24 cellular contexts compared by ENCODE assay signal in the genomic region with DNA sequence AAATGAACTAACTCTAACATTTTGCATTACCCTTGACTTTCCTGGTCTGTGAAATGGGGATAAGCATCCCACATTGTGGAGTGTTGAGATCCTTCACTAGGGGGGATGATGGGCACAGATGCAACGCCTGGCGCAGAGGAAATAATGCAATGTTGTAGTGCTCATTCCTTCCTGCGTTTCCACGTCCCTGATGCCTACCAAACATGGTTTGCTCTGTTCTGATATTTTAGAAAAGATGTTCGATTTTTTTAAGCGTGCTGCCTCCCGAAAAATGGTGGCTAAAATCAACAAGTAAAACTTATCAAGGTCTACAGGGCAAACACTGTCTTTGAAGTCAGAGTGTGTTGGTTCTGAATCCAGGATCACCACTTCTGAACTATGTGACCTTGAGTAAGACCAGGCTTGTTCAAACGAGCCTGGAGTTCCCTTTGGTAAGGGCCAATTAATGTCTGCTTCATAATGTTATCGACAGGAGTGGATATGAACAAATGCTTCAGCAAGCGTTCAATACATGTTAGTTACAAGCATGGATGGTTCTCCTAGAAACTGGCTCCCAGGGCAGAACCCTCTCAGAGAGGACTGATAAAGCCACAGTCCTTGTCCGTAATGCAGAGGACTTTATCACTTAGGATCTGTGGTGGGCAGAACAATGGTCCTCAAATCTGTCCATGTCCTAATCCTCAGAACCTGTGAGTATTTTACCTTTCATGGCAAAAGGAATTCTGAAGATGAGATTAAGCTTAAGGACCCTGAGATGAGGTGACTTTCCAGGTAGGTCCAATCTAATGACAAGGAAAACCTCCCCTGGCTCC. TPM values are rescaled to one million over a fixed set of nuclear protein-coding genes. Genes with fewer than 3 reads are reported as not detected.
DNase-seq lines count a peak whose midpoint lies in the region; ATAC-seq, FAIRE-seq and TF ChIP-seq lines count a peak whose summit lies in the region.
"Had no signal": no experiment of that assay in that cellular context is flagged by ENCODE, and none has a peak within 500 bp of the region (broad histone marks: within the 10 kb centered on the region; RNA-seq: fewer than 3 reads in every experiment).

No MANE protein-coding gene starts in this region.

- H3K36me3 Mint-ChIP-seq in Caco-2 (ENCODE audit: insufficient read depth, unreplicated experiment) (peaks cover 67% of the 10 kb centered on the region), endothelial cell (ENCODE audit: low read depth, unreplicated experiment) (peaks cover 42% of the 10 kb centered on the region)
- H3K36me3 Mint-ChIP-seq: CD14-positive monocyte; CD8-positive, alpha-beta memory T cell had no signal

- no peak for TF ChIP-seq POLR2A in K562 (conservative IDR thresholded peaks at IDR 0.05)
- TF ChIP-seq POLR2A in transverse colon (IDR thresholded peaks at IDR 0.05), result no peak

- no peaks in the 10 kb centered on the region for H3K9me1 ChIP-seq in K562 (ENCODE audit: control insufficient read depth, insufficient read depth, low read length)

- WGBS in K562 (ENCODE audit: insufficient coverage, low coverage, missing lambda C conversion rate), result 71% methylated on average over 11 of the region's 11 CpGs
- whole genome bisulfite sequencing in transverse colon (ENCODE audit: low coverage in 1 of 2), 2 donors, result 91 to 95% methylated on average over 7 to 11 of the region's 11 CpGs

- POLR2A ChIA-PET in Caco-2 (lab: Charles Lee) (no interaction called here), K562 (lab: Yijun Ruan, JAX) (interaction anchor here (0.9 kb wide), 2 partner anchors 9 to 20 kb away, joined by 3 to 4 read pairs; no protein-coding TSS in a partner anchor)

- H3K27me3 Mint-ChIP-seq in Caco-2 (ENCODE audit: insufficient read depth, unreplicated experiment), result no peaks in the 10 kb centered on the region
- H3K27me3 Mint-ChIP-seq in endothelial cell (ENCODE audit: unreplicated experiment), result peaks cover 2% of the 10 kb centered on the region
- H3K27me3 Mint-ChIP-seq: CD4-positive, alpha-beta T cell had no signal

- DNase-seq in Caco-2, result no peak
- no peak for DNase-seq in K562 (ENCODE audit: extremely low read depth in 1 of 4, low spot score in 3 of 4)
- DNase-seq in endothelial cell (ENCODE audit: low spot score), result no peak
- DNase-seq in transverse colon, result no peak
- no peak for DNase-seq in posterior vena cava (ENCODE audit: low spot score)
- DNase-seq in NOMO-1 (lab: John Stamatoyannopoulos, UW; ENCODE audit: unreplicated experiment in 2 of 2), result no peak
- no peak for DNase-seq in T-helper 2 cell
- DNase-seq: 8988T; ACHN; AML-193; BE2C; Calu3; CD4-positive, alpha-beta T cell; CD8-positive, alpha-beta memory T cell; DMS79 treated with DMSO at 0.1 percent for 48 hours; GF-D8; H7; HCEC 1CT had no signal

- intact Hi-C loops in Caco-2 (cut with micrococcal nuclease; ENCODE audit: unreplicated experiment), result loop anchor here (2.0 to 5.0 kb wide), 2 partner anchors 110 to 321 kb away; no protein-coding TSS in a partner anchor
- intact Hi-C loops in K562 (cut with micrococcal nuclease), result loop anchor here (2.0 kb wide), 2 partner anchors 43 to 99 kb away; no protein-coding TSS in a partner anchor
- intact Hi-C loops in transverse colon (cut with DNase I; ENCODE audit: low total_unique reads), result no loop called here
- intact Hi-C loops in posterior vena cava (cut with DNase I), result loop anchor here in 1 of 2 donors (2.0 kb wide), 1 partner anchor 37 kb away; no protein-coding TSS in a partner anchor

- no peaks in the 10 kb centered on the region for H3K9me3 Mint-ChIP-seq in Caco-2 (ENCODE audit: unreplicated experiment)
- no peaks in the 10 kb centered on the region for H3K9me3 Mint-ChIP-seq in endothelial cell (ENCODE audit: unreplicated experiment)
- H3K9me3 Mint-ChIP-seq: CD14-positive monocyte; CD4-positive, alpha-beta T cell had no signal

- BruUV-seq in Caco-2 (replicated peaks; lab: Mats Ljungman, UMichigan) (no TSS peak), K562 (replicated peaks; lab: Mats Ljungman, UMichigan) (no TSS peak)

- no peak for TF ChIP-seq CTCF in Caco-2 (IDR thresholded peaks at IDR 0.05; ENCODE audit: insufficient read depth in 1 of 2, low read depth in 1 of 2, low read length in 1 of 2, severe bottlenecking in 1 of 2, unreplicated experiment in 1 of 2)
- TF ChIP-seq CTCF in K562 (IDR thresholded peaks at IDR 0.05 in 2 of 3, conservative IDR thresholded peaks at IDR 0.05 in 1 of 3; ENCODE audit: insufficient read depth in 2 of 3, low read depth in 1 of 3, low read length in 3 of 3), result no peak
- no peak for TF ChIP-seq CTCF in endothelial cell (IDR thresholded peaks at IDR 0.05; ENCODE audit: unreplicated experiment)
- no peak for TF ChIP-seq CTCF in transverse colon (IDR thresholded peaks at IDR 0.05)

- H3K27ac ChIP-seq in K562 (ENCODE audit: extremely low read depth, low read depth, low read length) (no peak overlapping the region), transverse colon (peak overlapping the region; percentile 82 to 85 (median 84))

- H3K79me2 ChIP-seq in K562 (ENCODE audit: control insufficient read depth, insufficient read depth, low read length), result no peaks in the 10 kb centered on the region; the same call in 2 of the 3 replicates

- H3K4me3 Mint-ChIP-seq in Caco-2 (ENCODE audit: unreplicated experiment) (no peak overlapping the region), endothelial cell (ENCODE audit: unreplicated experiment) (peak overlapping the region; percentile 43)
- H3K4me3 Mint-ChIP-seq: CD14-positive monocyte; CD4-positive, alpha-beta T cell; CD8-positive, alpha-beta memory T cell had no signal

- H3K36me3 ChIP-seq in Caco-2 (ENCODE audit: control insufficient read depth, insufficient read depth, low read length), result 0 out of 2 replicates have a peak, but pooled peaks cover 3% of the 10 kb centered on the region
- H3K36me3 ChIP-seq in K562 (ENCODE audit: control insufficient read depth, insufficient read depth, low read length), result no peaks in the 10 kb centered on the region; the same call in 2 of the 3 replicates
- H3K36me3 ChIP-seq in transverse colon, result no peaks in the 10 kb centered on the region
- H3K36me3 ChIP-seq: BE2C; BLaER1 treated with 17β-estradiol and CSF1 and Interleukin-3, amounts not matched to agents 10 nM and 100 nM had no signal

- no peak overlapping the region for H2AFZ ChIP-seq in K562 (ENCODE audit: low read depth, low read length)

- H3K27me3 ChIP-seq in Caco-2 (replicated peaks; ENCODE audit: control insufficient read depth, insufficient read depth, low read length) (no peaks in the 10 kb centered on the region), K562 (ENCODE audit: control insufficient read depth in 2 of 2, insufficient read depth in 2 of 2, low read length in 2 of 2) (no peaks in the 10 kb centered on the region), transverse colon (no peaks in the 10 kb centered on the region)
- H3K27me3 ChIP-seq: BLaER1 treated with 17β-estradiol and CSF1 and Interleukin-3, amounts not matched to agents 10 nM and 100 nM had no signal

- TF ChIP-seq RAD21 in K562 (CRISPR knock-in tag; conservative IDR thresholded peaks at IDR 0.05 in 1 of 2, IDR thresholded peaks at IDR 0.05 in 1 of 2), result no peak

- H3K4me2 ChIP-seq in K562 (ENCODE audit: insufficient read depth, low read length), result no peak overlapping the region
- H3K4me2 ChIP-seq: A549 had no signal

- in situ Hi-C loops in K562 (cut with MboI) (no loop called here), transverse colon (cut with MboI; ENCODE audit: low pct_ligation_motif_present in 1 of 4, low pct_unique_long_range_greater_than_20kb in 1 of 4, low sequenced_read_pairs in 3 of 4) (no loop called here)

- H4K20me1 ChIP-seq in K562 (replicated peaks; ENCODE audit: control insufficient read depth, insufficient read depth, low read length), result no peaks in the 10 kb centered on the region
- H4K20me1 ChIP-seq: BLaER1 treated with 17β-estradiol and CSF1 and Interleukin-3, amounts not matched to agents 10 nM and 100 nM had no signal

- ATAC-seq in K562, result no peak
- ATAC-seq: A549 had no signal

- CTCF ChIA-PET in Caco-2 (lab: Charles Lee) (no interaction called here), K562 (lab: Yijun Ruan, JAX; ENCODE audit: low intra/inter-chr PET ratio) (no interaction called here)

- FAIRE-seq in K562 (lab: Jason Lieb, UNC), result no peak
- FAIRE-seq: A549, GM12891, GM18507, H1 had no signal

- H3K9ac ChIP-seq in K562 (ENCODE audit: insufficient read depth in 1 of 2, low read depth in 2 of 2, low read length in 2 of 2), result no peak overlapping the region

- H3K9me3 ChIP-seq in Caco-2 (no peaks in the 10 kb centered on the region), K562 (replicated peaks; ENCODE audit: control insufficient read depth, insufficient read depth, low read depth, low read length) (no peaks in the 10 kb centered on the region), transverse colon (no peaks in the 10 kb centered on the region)
- H3K9me3 ChIP-seq: A549; BE2C; BLaER1 treated with 17β-estradiol and CSF1 and Interleukin-3, amounts not matched to agents 10 nM and 100 nM had no signal

- TF ChIP-seq EP300 in K562 (IDR thresholded peaks at IDR 0.05; ENCODE audit: low read length) (no peak), transverse colon (IDR thresholded peaks at IDR 0.05; ENCODE audit: low read depth) (no peak)

- H3K4me3 ChIP-seq in Caco-2 (ENCODE audit: low read depth, low read length) (no peak overlapping the region), K562 (no peak overlapping the region), transverse colon (no peak overlapping the region)
- H3K4me3 ChIP-seq: A549; BLaER1 treated with 17β-estradiol and CSF1 and Interleukin-3, amounts not matched to agents 10 nM and 100 nM had no signal

- H3K4me1 Mint-ChIP-seq in Caco-2 (ENCODE audit: low read depth, unreplicated experiment), result peaks cover 61% of the 10 kb centered on the region
- peaks cover 16% of the 10 kb centered on the region for H3K4me1 Mint-ChIP-seq in endothelial cell (ENCODE audit: unreplicated experiment)

- H3K4me1 ChIP-seq in Caco-2 (peaks cover 93% of the 10 kb centered on the region), K562 (replicated peaks in 1 of 2; ENCODE audit: control insufficient read depth in 2 of 2, insufficient read depth in 2 of 2, low read length in 2 of 2) (peaks cover 28 to 45% of the 10 kb centered on the region in 2 experiments), transverse colon (peaks cover 0 to 44% (median 15%) of the 10 kb centered on the region in 4 donors)
- H3K4me1 ChIP-seq: BE2C had no signal

- peak overlapping the region; percentile 57 for H3K27ac Mint-ChIP-seq in Caco-2 (ENCODE audit: unreplicated experiment)
- no peak overlapping the region for H3K27ac Mint-ChIP-seq in endothelial cell (ENCODE audit: unreplicated experiment)
- H3K27ac Mint-ChIP-seq: CD14-positive monocyte; CD4-positive, alpha-beta T cell; CD8-positive, alpha-beta memory T cell had no signal

RNA-seq across cellular contexts. Expression of a gene that starts 44.7 kb away (rescaled TPM):
- total RNA-seq in Caco-2 (2022) (44.9 and 45.5 TPM in 2 replicates), K562 (2014; rRNA removed) (4.0 TPM in 2 replicates), K562 (2014; rRNA removed; fragmentation: Illumina TruSeq; extraction: Trizol) (1.6 and 1.9 TPM in 2 replicates), K562 (2015; rRNA removed; fragmentation: Illumina TruSeq; extraction: Trizol) (1.1 and 1.2 TPM in 2 replicates), K562 (2021) (7.3 and 8.7 TPM in 2 replicates), endothelial cell (ENCODE audit: unreplicated experiment) (72.7 TPM), transverse colon (100 to 1,000 TPM in 3 of 4 donors, 10 to 100 TPM in 1; 96.1 to 161 (median 117) TPM), posterior vena cava (1 to 10 TPM; 5.2 to 5.6 TPM)
- 37.5 and 58.5 TPM in 2 replicates for total RNA-seq in K562 (2011; cell fraction: chromatin; rRNA removed; ENCODE audit: low replicate concordance)
- total RNA-seq in K562 (2011; cell fraction: nucleolus; rRNA removed), result 38.7 and 44.9 TPM in 2 replicates
- 41.6 and 49.3 TPM in 2 replicates for total RNA-seq in K562 (2011; cell fraction: nucleoplasm; rRNA removed)
- polyA plus RNA-seq in K562 (2011; rRNA removed) (2.1 and 3.2 TPM in 2 replicates), K562 (2014; fragmentation: Illumina TruSeq; extraction: Trizol) (4.1 and 5.4 TPM in 2 replicates), K562 (2014; fragmentation: Nextera tagmentation; extraction: Ambion mirVana) (under 1 TPM; 0.30 to 0.32 TPM), K562 (2014; rRNA removed) (2.5 and 4.7 TPM in 2 replicates)
- 3.3 and 3.5 TPM in 2 replicates for polyA plus RNA-seq in K562 (2011; cell fraction: cytosol; rRNA removed)
- 7.3 and 12.9 TPM in 2 replicates for polyA plus RNA-seq in K562 (2011; cell fraction: nucleus; rRNA removed)
- 3.6 and 8.0 TPM in 2 replicates for polyA plus RNA-seq in K562 (2012)
- polyA minus RNA-seq in K562 (2011; rRNA and poly(A)+ RNA removed), result 6.7 and 10.2 TPM in 2 replicates
- 5.6 and 7.4 TPM in 2 replicates for polyA minus RNA-seq in K562 (2011; cell fraction: cytosol; rRNA and poly(A)+ RNA removed)
- 13.2 and 15.6 TPM in 2 replicates for polyA minus RNA-seq in K562 (2011; cell fraction: nucleus; rRNA and poly(A)+ RNA removed)
- polyA plus RNA-seq: CD14-positive monocyte had no signal
